ENCODE assay signal across 9 cellular contexts in genomic region chr12:43776498-43776897, GRCh38. TPM values are rescaled to one million over a fixed set of nuclear protein-coding genes. Genes with fewer than 3 reads are reported as not detected.
DNase-seq lines count a peak whose midpoint lies in the region; ATAC-seq and TF ChIP-seq lines count a peak whose summit lies in the region.
"Had no signal": no experiment of that assay in that cellular context is flagged by ENCODE, and none has a peak within 500 bp of the region (broad histone marks: within the 10 kb centered on the region; RNA-seq: fewer than 3 reads in every experiment).

No MANE protein-coding gene starts in this region.

- no peak overlapping the region for H4K91ac ChIP-seq in trophoblast cell (ENCODE audit: low read depth, low read length)

- H3K79me2 ChIP-seq in trophoblast cell (ENCODE audit: control insufficient read depth, insufficient read depth, low read length, poor library complexity), result no peaks in the 10 kb centered on the region

- TF ChIP-seq CTCF in GM06990 (IDR thresholded peaks at IDR 0.05; ENCODE audit: insufficient read depth, low read length, poor library complexity, severe bottlenecking), result peak; percentile 42

- H2BK12ac ChIP-seq in trophoblast cell (ENCODE audit: low read length), result no peak overlapping the region

- H3K27me3 ChIP-seq in GM06990 (replicated peaks; ENCODE audit: control insufficient read depth, insufficient read depth, low read length) (no peaks in the 10 kb centered on the region), trophoblast cell (ENCODE audit: insufficient read depth, low read length) (no peaks in the 10 kb centered on the region)

- ATAC-seq in HG02938 (IDR thresholded peaks at IDR 0.05; ENCODE audit: unreplicated experiment) (no peak), HG03175 (IDR thresholded peaks at IDR 0.05; ENCODE audit: unreplicated experiment) (no peak)

- DNase-seq in ACHN (peak; percentile 62), GM06990 (ENCODE audit: extremely low read depth, insufficient read length) (no peak), NCI-H1105 treated with DMSO at 0.1 percent for 48 hours (lab: John Stamatoyannopoulos, UW) (peak; percentile 20), cerebellar cortex (ENCODE audit: low spot score) (peak; percentile 31), trophoblast cell (peak; percentile 14 to 65)
- DNase-seq in activated CD4-positive, CD25-positive, alpha-beta regulatory T cell treated with anti-CD3 and anti-CD28 coated beads, Interleukin-2, amount 50 U/mL, for 72 hours, result no peak

- H3K4me2 ChIP-seq in trophoblast cell (ENCODE audit: low read length), result no peak overlapping the region

- H4K12ac ChIP-seq in trophoblast cell (ENCODE audit: low read depth, low read length), result no peak overlapping the region

- H3K9me3 ChIP-seq in trophoblast cell (ENCODE audit: insufficient read depth, low read depth, low read length), result no peaks in the 10 kb centered on the region

- H3K9ac ChIP-seq in trophoblast cell (ENCODE audit: low read length), result no peak overlapping the region

- H4K8ac ChIP-seq in trophoblast cell (ENCODE audit: low read depth, low read length), result no peak overlapping the region

- H3K23ac ChIP-seq in trophoblast cell (ENCODE audit: low read length), result no peak overlapping the region

- in situ Hi-C loops in ACHN (cut with HindIII; ENCODE audit: low pct_ligation_motif_present, low pct_unique_long_range_greater_than_20kb, low sequenced_read_pairs), result loop anchor here (10.0 kb wide), 1 partner anchor 108 kb away; no protein-coding TSS in a partner anchor

- no peak overlapping the region for H2AK5ac ChIP-seq in trophoblast cell (ENCODE audit: low read length)

- H3K4me3 ChIP-seq in GM06990 (replicated peaks; ENCODE audit: low read depth, low read length) (no peak overlapping the region), trophoblast cell (ENCODE audit: low read depth, low read length) (no peak overlapping the region)

- no peak overlapping the region for H3K18ac ChIP-seq in trophoblast cell (ENCODE audit: low read length)

- no peaks in the 10 kb centered on the region for H3K79me1 ChIP-seq in trophoblast cell (ENCODE audit: low read length)

- H3K14ac ChIP-seq in trophoblast cell (ENCODE audit: low read length), result no peak overlapping the region

- no peak overlapping the region for H3K27ac ChIP-seq in trophoblast cell (ENCODE audit: low read depth, low read length)
- H3K27ac ChIP-seq: epithelial cell of prostate had no signal

- H3K36me3 ChIP-seq in GM06990 (ENCODE audit: control insufficient read depth, insufficient read depth, low read length), result peaks cover 5% of the 10 kb centered on the region
- peaks cover 0 to 1% of the 10 kb centered on the region in 2 experiments for H3K36me3 ChIP-seq in trophoblast cell (ENCODE audit: control insufficient read depth in 1 of 2, insufficient read depth in 2 of 2, low read length in 2 of 2)

- no peak overlapping the region for H2AFZ ChIP-seq in trophoblast cell (ENCODE audit: insufficient read depth, low read length, poor library complexity)

- no peak overlapping the region for H2BK120ac ChIP-seq in trophoblast cell (ENCODE audit: insufficient read depth, low read length, poor library complexity)

- WGBS in trophoblast cell (ENCODE audit: extremely low coverage, insufficient coverage, insufficient read length), result no CpG with 5 or more reads among the region's 3 CpGs

- H2BK5ac ChIP-seq in trophoblast cell (ENCODE audit: low read depth, low read length, poor library complexity), result no peak overlapping the region

- H3K4ac ChIP-seq in trophoblast cell (ENCODE audit: low read depth, low read length), result no peak overlapping the region

- no peaks in the 10 kb centered on the region for H3K4me1 ChIP-seq in trophoblast cell (ENCODE audit: control insufficient read depth in 1 of 2, insufficient read depth in 2 of 2, low read length in 2 of 2)

RNA-seq across cellular contexts. Expression of gene IRAK4, which starts 17.7 kb away (rescaled TPM):
- polyA plus RNA-seq in trophoblast cell (2013), result 4.2 and 5.1 TPM in 2 replicates

RNA-seq across cellular contexts. Expression of gene PUS7L, which starts 17.9 kb away (rescaled TPM):
- 5.6 and 5.7 TPM in 2 replicates for polyA plus RNA-seq in trophoblast cell (2013)

RNA-seq across cellular contexts. Expression of gene TWF1, which starts 29.6 kb away (rescaled TPM):
- polyA plus RNA-seq in trophoblast cell (2013), result 63.9 and 65.5 TPM in 2 replicates

RNA-seq across cellular contexts. Expression of gene TMEM117, which starts 59.4 kb away (rescaled TPM):
- 5.0 and 5.5 TPM in 2 replicates for polyA plus RNA-seq in trophoblast cell (2013)

Comparison
In these comparisons a context has a peak if more than half of its experiments do, and no peak if none do; other contexts are left out.
1. DNase-seq: peak in ACHN (single experiment), NCI-H1105 treated with DMSO at 0.1 percent for 48 hours (single experiment), cerebellar cortex (single experiment) and trophoblast cell (2 of 2); none in GM06990 (single experiment) and activated CD4-positive, CD25-positive, alpha-beta regulatory T cell treated with anti-CD3 and anti-CD28 coated beads, Interleukin-2, amount 50 U/mL, for 72 hours (single experiment).